8 cellular contexts compared by ENCODE assay signal in genomic region chr14:73570913-73571312, GRCh38. TPM values are rescaled to one million over a fixed set of nuclear protein-coding genes. Genes with fewer than 3 reads are reported as not detected.
DNase-seq lines count a peak whose midpoint lies in the region; ATAC-seq, FAIRE-seq and TF ChIP-seq lines count a peak whose summit lies in the region.
"Not testable (repeated sequence)": the region's sequence is repeated elsewhere in the genome, so short reads cannot be mapped to it uniquely, and the experiment has no call there.
"Had no signal": no experiment of that assay in that cellular context is flagged by ENCODE, and none has a peak within 500 bp of the region (broad histone marks: within the 10 kb centered on the region; RNA-seq: fewer than 3 reads in every experiment).

No MANE protein-coding gene starts in this region.

- DNase-seq in GM12892 (ENCODE audit: insufficient read length) = not testable (repeated sequence)
- DNase-seq in NCI-H69 (lab: John Stamatoyannopoulos, UW) = peak; percentile 37
- peak; percentile 80 for DNase-seq in activated CD4-positive, alpha-beta T cell treated with anti-CD3 and anti-CD28 coated beads for 48 hours
- DNase-seq in body of pancreas = peak; percentile 52 to 79 (median 72)
- peak; percentile 32 for DNase-seq in hepatic stellate cell (ENCODE audit: low spot score)
- peak in 1 of 2 donors; percentile 71 for DNase-seq in gastrocnemius medialis

- WGBS in body of pancreas, 2 donors = 6 to 24% methylated on average over 2 to 5 of the region's 8 CpGs

- not testable (repeated sequence) for H3K36me3 ChIP-seq in body of pancreas (replicated peaks in 1 of 2; ENCODE audit: insufficient read depth in 1 of 2, low read depth in 2 of 2); gastrocnemius medialis

- TF ChIP-seq CTCF in body of pancreas (IDR thresholded peaks at IDR 0.05) (peak; percentile 27 to 70 (median 49)), gastrocnemius medialis (IDR thresholded peaks at IDR 0.05 in 4 of 5, conservative IDR thresholded peaks at IDR 0.05 in 1 of 5) (peak; percentile 38 to 67 (median 54))

- not testable (repeated sequence) for H3K4me3 ChIP-seq in body of pancreas
- peak overlapping the region in 2 of 4 donors; percentile 71 to 81 for H3K4me3 ChIP-seq in gastrocnemius medialis

- not testable (repeated sequence) for H3K27me3 ChIP-seq in body of pancreas, gastrocnemius medialis

- H3K27ac ChIP-seq in body of pancreas = not testable (repeated sequence)
- peak overlapping the region in 3 of 4 donors; percentile 91 to 98 (median 97) for H3K27ac ChIP-seq in gastrocnemius medialis

- H3K4me1 ChIP-seq in body of pancreas (peaks cover 39% of the 10 kb centered on the region), gastrocnemius medialis (peaks cover 9 to 28% of the 10 kb centered on the region in 2 donors)

- peak; percentile 44 for ATAC-seq in HG03103 (IDR thresholded peaks at IDR 0.05; ENCODE audit: low read depth, unreplicated experiment)
- ATAC-seq in body of pancreas = peak; percentile 80
- peak; percentile 41 to 57 for ATAC-seq in gastrocnemius medialis

- intact Hi-C loops in body of pancreas (cut with DNase I) = not testable (repeated sequence)
- intact Hi-C loops in gastrocnemius medialis (cut with DNase I; ENCODE audit: low total_unique reads) = loop anchor here (2.0 to 5.0 kb wide), 2 partner anchors 34 to 62 kb away; partner anchors contain the start of gene ACOT1

- not testable (repeated sequence) for H3K9me3 ChIP-seq in body of pancreas, gastrocnemius medialis

- TF ChIP-seq POLR2A in GM12892 (IDR thresholded peaks at IDR 0.05; ENCODE audit: low read depth, low read length); body of pancreas (IDR thresholded peaks at IDR 0.05); gastrocnemius medialis (IDR thresholded peaks at IDR 0.05): not testable (repeated sequence)

- in situ Hi-C loops in gastrocnemius medialis (cut with MboI; ENCODE audit: low sequenced_read_pairs in 4 of 4) = loop anchor here in 2 of 4 donors (10.0 kb wide), 2 partner anchors 46 to 66 kb away; no protein-coding TSS in a partner anchor

- peak; percentile 56 for FAIRE-seq in GM12892 (lab: Jason Lieb, UNC)

RNA-seq across cellular contexts. Expression of gene ACOT2, which starts 1.9 kb away (rescaled TPM):
- 20.4 TPM for polyA plus RNA-seq in GM12892 (2012; ENCODE audit: missing spikeins)
- 10 to 100 TPM; 28.0 to 81.7 TPM for total RNA-seq in body of pancreas
- 100 to 1,000 TPM in 3 of 4 donors, 10 to 100 TPM in 1; 52.7 to 114 (median 104) TPM for total RNA-seq in gastrocnemius medialis

RNA-seq across cellular contexts. Expression of gene HEATR4, which starts 12.2 kb away (rescaled TPM):
- 0.15 TPM for polyA plus RNA-seq in GM12892 (2012; ENCODE audit: missing spikeins)
- total RNA-seq in body of pancreas (under 1 TPM in 1 of 2 donors, not detected in 1; under 0.01 TPM), gastrocnemius medialis (under 1 TPM in 2 of 4 donors, not detected in 2; 0.15 to 0.46 TPM)

RNA-seq across cellular contexts. Expression of gene ACOT4, which starts 20.8 kb away (rescaled TPM):
- polyA plus RNA-seq in GM12892 (2012; ENCODE audit: missing spikeins) = 2.8 TPM
- total RNA-seq in body of pancreas (1 to 10 TPM; 3.1 to 4.0 TPM), gastrocnemius medialis (1 to 10 TPM in 1 of 4 donors, under 1 TPM in 3; 0.40 to 1.2 (median 0.75) TPM)

RNA-seq across cellular contexts. Expression of gene ACOT1, which starts 34.0 kb away (rescaled TPM):
- 2.9 TPM for polyA plus RNA-seq in GM12892 (2012; ENCODE audit: missing spikeins)
- total RNA-seq in body of pancreas (1 to 10 TPM in 1 of 2 donors, not detected in 1; 2.3 TPM), gastrocnemius medialis (10 to 100 TPM in 2 of 4 donors, 1 to 10 TPM in 2; 4.3 to 21.9 (median 11.2) TPM)

RNA-seq across cellular contexts. Expression of gene ACOT6, which starts 41.4 kb away (rescaled TPM):
- polyA plus RNA-seq in GM12892 (2012; ENCODE audit: missing spikeins) = not detected
- not detected for total RNA-seq in body of pancreas
- total RNA-seq in gastrocnemius medialis = not detected
- polyA plus RNA-seq: esophagus had no signal
